ENCODE assay signal across 1 cellular context in the genomic region with DNA sequence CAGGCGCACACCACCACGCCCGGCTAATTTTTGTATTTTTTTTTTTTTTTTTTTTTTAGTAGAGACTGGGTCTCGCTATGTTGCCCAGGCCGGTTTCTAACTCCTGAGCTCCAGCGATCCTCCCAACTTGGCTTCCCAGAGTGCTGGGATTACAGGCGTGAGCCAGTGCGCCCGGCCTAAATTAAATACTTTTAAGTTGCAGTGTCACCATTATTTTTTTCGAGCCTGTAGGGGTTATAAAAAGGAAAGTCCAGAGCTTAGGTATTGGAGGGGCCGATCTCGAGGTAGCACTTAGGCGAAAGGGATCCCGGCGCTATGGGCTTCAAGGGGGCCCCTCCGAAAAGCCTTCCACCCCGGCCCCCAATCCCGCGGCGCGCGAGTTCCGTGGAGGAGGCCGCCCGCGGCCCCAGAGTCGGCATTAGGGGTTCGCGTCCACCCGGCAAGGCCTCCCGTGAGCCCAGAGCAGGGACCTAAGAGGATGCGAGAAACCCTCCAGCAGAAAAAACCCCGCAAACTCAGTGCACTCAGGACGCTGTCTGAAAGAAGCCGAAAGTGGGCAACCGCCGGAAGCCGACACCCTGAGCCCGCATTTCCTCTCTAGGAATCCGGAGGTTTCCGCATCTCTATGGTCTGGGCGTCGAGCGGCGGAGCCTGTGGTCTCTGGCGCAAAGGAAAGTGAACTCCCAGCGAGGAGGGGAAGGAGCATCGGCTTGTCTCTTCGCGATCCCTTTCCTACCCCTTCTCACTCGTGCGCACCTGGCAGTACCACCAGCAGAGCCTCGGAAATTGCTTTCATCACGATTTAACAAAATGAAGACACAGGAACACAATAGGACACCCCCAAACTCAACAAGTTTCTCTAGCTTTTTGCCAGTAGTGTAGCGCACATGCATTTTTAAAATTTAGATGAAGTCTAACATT.
TF ChIP-seq lines count a peak whose summit lies in the region.

No MANE protein-coding gene starts in this region.

TF ChIP-seq in Ishikawa, 13 proteins besides CTCF, POLR2A, EP300 and RAD21 (continued from another document):
- TF ChIP-seq, protein P1, sequence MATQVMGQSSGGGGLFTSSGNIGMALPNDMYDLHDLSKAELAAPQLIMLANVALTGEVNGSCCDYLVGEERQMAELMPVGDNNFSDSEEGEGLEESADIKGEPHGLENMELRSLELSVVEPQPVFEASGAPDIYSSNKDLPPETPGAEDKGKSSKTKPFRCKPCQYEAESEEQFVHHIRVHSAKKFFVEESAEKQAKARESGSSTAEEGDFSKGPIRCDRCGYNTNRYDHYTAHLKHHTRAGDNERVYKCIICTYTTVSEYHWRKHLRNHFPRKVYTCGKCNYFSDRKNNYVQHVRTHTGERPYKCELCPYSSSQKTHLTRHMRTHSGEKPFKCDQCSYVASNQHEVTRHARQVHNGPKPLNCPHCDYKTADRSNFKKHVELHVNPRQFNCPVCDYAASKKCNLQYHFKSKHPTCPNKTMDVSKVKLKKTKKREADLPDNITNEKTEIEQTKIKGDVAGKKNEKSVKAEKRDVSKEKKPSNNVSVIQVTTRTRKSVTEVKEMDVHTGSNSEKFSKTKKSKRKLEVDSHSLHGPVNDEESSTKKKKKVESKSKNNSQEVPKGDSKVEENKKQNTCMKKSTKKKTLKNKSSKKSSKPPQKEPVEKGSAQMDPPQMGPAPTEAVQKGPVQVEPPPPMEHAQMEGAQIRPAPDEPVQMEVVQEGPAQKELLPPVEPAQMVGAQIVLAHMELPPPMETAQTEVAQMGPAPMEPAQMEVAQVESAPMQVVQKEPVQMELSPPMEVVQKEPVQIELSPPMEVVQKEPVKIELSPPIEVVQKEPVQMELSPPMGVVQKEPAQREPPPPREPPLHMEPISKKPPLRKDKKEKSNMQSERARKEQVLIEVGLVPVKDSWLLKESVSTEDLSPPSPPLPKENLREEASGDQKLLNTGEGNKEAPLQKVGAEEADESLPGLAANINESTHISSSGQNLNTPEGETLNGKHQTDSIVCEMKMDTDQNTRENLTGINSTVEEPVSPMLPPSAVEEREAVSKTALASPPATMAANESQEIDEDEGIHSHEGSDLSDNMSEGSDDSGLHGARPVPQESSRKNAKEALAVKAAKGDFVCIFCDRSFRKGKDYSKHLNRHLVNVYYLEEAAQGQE (IDR thresholded peaks at IDR 0.05; ENCODE audit: low read depth), result no peak
- TF ChIP-seq, protein P2, sequence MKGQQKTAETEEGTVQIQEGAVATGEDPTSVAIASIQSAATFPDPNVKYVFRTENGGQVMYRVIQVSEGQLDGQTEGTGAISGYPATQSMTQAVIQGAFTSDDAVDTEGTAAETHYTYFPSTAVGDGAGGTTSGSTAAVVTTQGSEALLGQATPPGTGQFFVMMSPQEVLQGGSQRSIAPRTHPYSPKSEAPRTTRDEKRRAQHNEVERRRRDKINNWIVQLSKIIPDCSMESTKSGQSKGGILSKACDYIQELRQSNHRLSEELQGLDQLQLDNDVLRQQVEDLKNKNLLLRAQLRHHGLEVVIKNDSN (IDR thresholded peaks at IDR 0.05), result no peak
- no peak for TF ChIP-seq TCF12 (IDR thresholded peaks at IDR 0.05; ENCODE audit: low read depth)
TF ChIP-seq in Ishikawa: peak in this region for 1.
